In the genomic region with DNA sequence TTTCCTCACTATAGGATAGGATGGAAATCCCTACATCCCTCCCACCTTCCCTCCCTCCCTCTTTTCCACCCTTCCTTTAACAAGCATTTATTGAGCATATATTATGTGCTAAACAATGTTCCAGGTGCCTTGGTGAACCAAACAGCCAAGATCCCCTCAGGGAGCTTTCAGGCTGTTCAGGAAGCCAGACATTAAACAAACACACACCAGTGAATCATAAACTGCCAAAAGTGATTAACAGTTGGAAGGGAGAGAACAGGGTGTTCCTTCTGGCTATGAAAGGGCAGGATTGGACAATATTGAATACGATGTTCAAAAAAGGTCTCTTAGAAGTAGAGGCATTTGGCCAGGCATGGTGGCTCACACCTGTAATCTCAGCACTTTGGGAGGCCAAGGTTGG, we compare ENCODE assay signal across 21 cellular contexts. TPM values are rescaled to one million over a fixed set of nuclear protein-coding genes. Genes with fewer than 3 reads are reported as not detected.
A peak's percentile ranks its signal among the peaks of the same experiment; 100 is the strongest.
DNase-seq lines count a peak whose midpoint lies in the region; ATAC-seq and TF ChIP-seq lines count a peak whose summit lies in the region.
"Had no signal": no experiment of that assay in that cellular context is flagged by ENCODE, and none has a peak within 500 bp of the region (broad histone marks: within the 10 kb centered on the region; RNA-seq: fewer than 3 reads in every experiment).

No MANE protein-coding gene starts in this region.

- no peaks in the 10 kb centered on the region for H3K36me3 ChIP-seq in Panc1 (ENCODE audit: control insufficient read depth, insufficient read depth, low read length)
- no peaks in the 10 kb centered on the region for H3K36me3 ChIP-seq in mucosa of descending colon (ENCODE audit: low read depth)
- H3K36me3 ChIP-seq in stomach, result no peaks in the 10 kb centered on the region

- H3K27ac ChIP-seq in Panc1 (ENCODE audit: low read length), result no peak overlapping the region
- H3K27ac ChIP-seq in stomach, result no peak overlapping the region
- H3K27ac ChIP-seq: C4-2B had no signal

- in situ Hi-C loops in Panc1 (cut with HindIII; ENCODE audit: low pct_unique_long_range_greater_than_20kb, low sequenced_read_pairs), result no loop called here

- POLR2A ChIA-PET in Panc1 (lab: Charles Lee), result no interaction called here

- TF ChIP-seq EP300 in stomach (IDR thresholded peaks at IDR 0.05), result no peak

- H3K27me3 ChIP-seq in Panc1 (ENCODE audit: control insufficient read depth, insufficient read depth, low read length) (no peaks in the 10 kb centered on the region), stomach (no peaks in the 10 kb centered on the region)

- BruUV-seq in Panc1 (replicated peaks; lab: Mats Ljungman, UMichigan), result no TSS peak

- CTCF ChIA-PET in Panc1 (lab: Charles Lee), result no interaction called here

- ATAC-seq in Panc1 (peak; percentile 51; the same call in 1 of the 2 replicates), mucosa of descending colon (peak; percentile 39)

- no peak for TF ChIP-seq CTCF in Panc1 (IDR thresholded peaks at IDR 0.05)
- no peak for TF ChIP-seq CTCF in epithelial cell of esophagus (IDR thresholded peaks at IDR 0.05; ENCODE audit: insufficient read depth, low read depth, low read length, missing control alignments)
- TF ChIP-seq CTCF in mucosa of descending colon (IDR thresholded peaks at IDR 0.05), result no peak
- no peak for TF ChIP-seq CTCF in stomach (IDR thresholded peaks at IDR 0.05)

- H3K9me3 ChIP-seq in Panc1 (ENCODE audit: control insufficient read depth, insufficient read depth, low read depth, low read length) (no peaks in the 10 kb centered on the region), mucosa of descending colon (peaks cover 5% of the 10 kb centered on the region), stomach (no peaks in the 10 kb centered on the region)

- intact Hi-C loops in Panc1 (cut with micrococcal nuclease; ENCODE audit: unreplicated experiment), result no loop called here
- intact Hi-C loops in mucosa of descending colon (cut with DNase I, micrococcal nuclease), result no loop called here
- intact Hi-C loops in stomach (cut with DNase I; ENCODE audit: low total_unique reads), result no loop called here

- DNase-seq in EH (ENCODE audit: low read depth), result peak; percentile 4
- no peak for DNase-seq in Panc1 (ENCODE audit: low read depth, low spot score)
- DNase-seq in epithelial cell of esophagus (ENCODE audit: low read depth), result peak; percentile 54
- DNase-seq in mucosa of descending colon, result no peak
- DNase-seq in stomach, result no peak
- DNase-seq in kidney tubule cell (ENCODE audit: low spot score), result no peak
- DNase-seq in NCI-H1930 (lab: John Stamatoyannopoulos, UW), result no peak
- DNase-seq: Calu3; CD8-positive, alpha-beta memory T cell; EL; Karpas-422; MM.1S; NCI-H1092; NCI-H1436; NCI-H187 treated with DMSO at 0.1 percent for 48 hours; NCI-H2227 treated with DMSO at 0.1 percent for 48 hours; NCI-H510A; NCI-H748 treated with DMSO at 0.1 percent for 48 hours; SHP77; SW 1271 had no signal

- 68 to 73% (median 70%) methylated on average over 1 of the region's 1 CpG for WGBS in stomach, 5 donors

- no peak overlapping the region for H3K4me3 ChIP-seq in Panc1 (ENCODE audit: low read depth in 2 of 2, low read length in 2 of 2)
- no peak overlapping the region for H3K4me3 ChIP-seq in epithelial cell of esophagus (ENCODE audit: low read length)
- H3K4me3 ChIP-seq in mucosa of descending colon, result no peak overlapping the region
- H3K4me3 ChIP-seq in stomach, result no peak overlapping the region

- H3K4me1 ChIP-seq in Panc1 (ENCODE audit: control insufficient read depth, insufficient read depth, low read length) (no peaks in the 10 kb centered on the region), mucosa of descending colon (ENCODE audit: low read depth) (no peaks in the 10 kb centered on the region), stomach (no peaks in the 10 kb centered on the region)

- TF ChIP-seq POLR2A in stomach (IDR thresholded peaks at IDR 0.05), result no peak

RNA-seq across cellular contexts. Expression of gene CNEP1R1, which starts 22.8 kb away (rescaled TPM):
- total RNA-seq in Panc1 (2021; ENCODE audit: unreplicated experiment), result 22.0 TPM
- polyA plus RNA-seq in Panc1 (2012; ENCODE audit: insufficient read length), result 12.5 TPM
- 10 to 100 TPM; 19.3 to 20.8 (median 20.3) TPM for total RNA-seq in mucosa of descending colon
- 10 to 100 TPM in 4 of 5 donors, not detected in 1; 19.2 to 36.8 (median 28.9) TPM for total RNA-seq in stomach
- polyA plus RNA-seq in stomach, result 1 to 10 TPM; 4.8 to 6.8 (median 5.5) TPM

Comparison
In these comparisons a context has a peak if more than half of its experiments do, and no peak if none do; other contexts are left out.
1. DNase-seq: peak in EH (single experiment) and epithelial cell of esophagus (single experiment); none in Panc1 (single experiment), mucosa of descending colon (0 of 3), stomach (single experiment), kidney tubule cell (single experiment) and NCI-H1930 (0 of 2).